Comparison of ENCODE assay signal across 33 cellular contexts in genomic region chr7:88280801-88281200, GRCh38. TPM values are rescaled to one million over a fixed set of nuclear protein-coding genes. Genes with fewer than 3 reads are reported as not detected.
"Had no signal": no experiment of that assay in that cellular context is flagged by ENCODE, and none has a peak within 500 bp of the region (broad histone marks: within the 10 kb centered on the region; RNA-seq: fewer than 3 reads in every experiment).

No MANE protein-coding gene starts in this region.

- H3K4me1 Mint-ChIP-seq: activated B cell treated with CpG ODN at 0.5 μM for 24 hours; activated naive CD8-positive, alpha-beta T cell treated with anti-CD3 and anti-CD28 coated beads for 36 hours had no signal

- H3K27ac Mint-ChIP-seq: activated B cell treated with CpG ODN at 0.5 μM for 24 hours; activated CD4-positive, alpha-beta memory T cell treated with anti-CD3 and anti-CD28 coated beads for 36 hours; activated naive CD8-positive, alpha-beta T cell treated with anti-CD3 and anti-CD28 coated beads for 36 hours; T-helper 1 cell treated with Interleukin-12 subunit alpha and Interleukin-12 subunit beta and Interleukin-4 antibody, amounts not matched to agents 30 μg/mL and 1 μg/mL, for 36 hours; T-helper 2 cell treated with Interferon-gamma antibody and Interleukin-4, amounts not matched to agents 5 μg/mL and 100 μg/mL, for 36 hours had no signal

- DNase-seq: activated B cell treated with CpG ODN at 0.5 μM for 24 hours; activated CD4-positive, alpha-beta memory T cell treated with anti-CD3 and anti-CD28 coated beads for 36 hours; activated CD4-positive, alpha-beta T cell treated with anti-CD3 and anti-CD28 coated beads for 4 hours; activated CD4-positive, alpha-beta T cell treated with anti-CD3 and anti-CD28 coated beads, Interleukin-2, amount 50 U/mL, for 1 hour; activated CD4-positive, CD25-positive, alpha-beta regulatory T cell treated with anti-CD3 and anti-CD28 coated beads, Interleukin-2, amount 50 U/mL, for 72 hours; activated CD8-positive, alpha-beta memory T cell treated with anti-CD3 and anti-CD28 coated beads, Interleukin-2, amount 50 U/mL, for 4 hours; activated effector memory CD4-positive, alpha-beta T cell treated with Interleukin-2 at 50 U/mL for 16 hours; activated naive CD4-positive, alpha-beta T cell treated with anti-CD3 and anti-CD28 coated beads, Interleukin-2, amount 50 U/mL, for 16 hours; activated naive CD8-positive, alpha-beta T cell treated with anti-CD3 and anti-CD28 coated beads for 36 hours; activated T-cell treated with anti-CD3 and anti-CD28 coated beads for 4 hours; activated T-cell treated with anti-CD3 and anti-CD28 coated beads, Interleukin-2, amount 50 U/mL, for 4 hours; amygdala; Kasumi-1; KG1; MM.1S; MV-4-11; NCI-H1092; NCI-H1436 treated with DMSO at 0.1 percent for 48 hours; NCI-H1694 treated with DMSO at 0.1 percent for 48 hours; NCI-H2029; NCI-H226; NCI-H446 treated with DMSO at 0.1 percent for 48 hours; NCI-H524; NCI-H69; Peyer's patch; RPMI8226; SHP77 treated with DMSO at 0.1 percent for 48 hours; SK-N-SH had no signal

- H3K4me1 ChIP-seq: ascending aorta, Peyer's patch, SJSA1 had no signal

- H3K27ac ChIP-seq: ascending aorta, Peyer's patch, SJSA1 had no signal

- H3K36me3 Mint-ChIP-seq: activated CD4-positive, alpha-beta memory T cell treated with anti-CD3 and anti-CD28 coated beads for 36 hours; activated naive CD8-positive, alpha-beta T cell treated with anti-CD3 and anti-CD28 coated beads for 36 hours had no signal

- H3K9me3 Mint-ChIP-seq: activated B cell treated with CpG ODN at 0.5 μM for 24 hours; activated CD4-positive, alpha-beta memory T cell treated with anti-CD3 and anti-CD28 coated beads for 36 hours; activated naive CD8-positive, alpha-beta T cell treated with anti-CD3 and anti-CD28 coated beads for 36 hours; activated T-cell treated with anti-CD3 and anti-CD28 coated beads, Interleukin-2, amount 50 U/mL, for 4 hours; T-helper 1 cell treated with Interleukin-12 subunit alpha and Interleukin-12 subunit beta and Interleukin-4 antibody, amounts not matched to agents 30 μg/mL and 1 μg/mL, for 36 hours; T-helper 2 cell treated with Interferon-gamma antibody and Interleukin-4, amounts not matched to agents 5 μg/mL and 100 μg/mL, for 36 hours had no signal

- FAIRE-seq: TTC549 had no signal

- H3K36me3 ChIP-seq: ascending aorta, Peyer's patch, SJSA1 had no signal

- H3K9me3 ChIP-seq: ascending aorta, Peyer's patch, SJSA1, SK-N-SH had no signal

- H3K4me3 ChIP-seq: ascending aorta, Peyer's patch, SJSA1 had no signal

- H3K4me3 Mint-ChIP-seq: activated B cell treated with CpG ODN at 0.5 μM for 24 hours; activated CD4-positive, alpha-beta memory T cell treated with anti-CD3 and anti-CD28 coated beads for 36 hours; activated naive CD8-positive, alpha-beta T cell treated with anti-CD3 and anti-CD28 coated beads for 36 hours; activated T-cell treated with anti-CD3 and anti-CD28 coated beads, Interleukin-2, amount 50 U/mL, for 4 hours; T-helper 1 cell treated with Interleukin-12 subunit alpha and Interleukin-12 subunit beta and Interleukin-4 antibody, amounts not matched to agents 30 μg/mL and 1 μg/mL, for 36 hours; T-helper 2 cell treated with Interferon-gamma antibody and Interleukin-4, amounts not matched to agents 5 μg/mL and 100 μg/mL, for 36 hours had no signal

- H3K27me3 ChIP-seq: ascending aorta, Peyer's patch, SJSA1 had no signal

RNA-seq across cellular contexts. Expression of gene STEAP4, which starts 25.9 kb away (rescaled TPM):
- total RNA-seq: activated CD4-positive, alpha-beta memory T cell treated with anti-CD3 and anti-CD28 coated beads for 36 hours; activated naive CD8-positive, alpha-beta T cell treated with anti-CD3 and anti-CD28 coated beads for 36 hours; SJSA1 had no signal
- polyA plus RNA-seq: SK-N-SH had no signal
